8 cellular contexts compared by ENCODE assay signal in genomic region chr17:41966453-41967140, GRCh38. TPM values are rescaled to one million over a fixed set of nuclear protein-coding genes. Genes with fewer than 3 reads are reported as not detected.
DNase-seq lines count a peak whose midpoint lies in the region; ATAC-seq and TF ChIP-seq lines count a peak whose summit lies in the region.

TSS of gene CNP (plus strand) at chr17:41966795. CDS start at chr17:41966885, 90 bp downstream.

- no peaks in the 10 kb centered on the region for H3K9me2 ChIP-seq in PC-9 (ENCODE audit: insufficient read depth)

- no peaks in the 10 kb centered on the region for H4K20me1 ChIP-seq in PC-9 (ENCODE audit: insufficient read depth)

- TF ChIP-seq RAD21 in Ishikawa (IDR thresholded peaks at IDR 0.05; ENCODE audit: low read depth): no peak

- no peaks in the 10 kb centered on the region for H3K9me3 ChIP-seq in PC-9 (ENCODE audit: insufficient read depth, low read depth)
- H3K9me3 ChIP-seq in mucosa of stomach (ENCODE audit: control insufficient read depth, low read length): no peaks in the 10 kb centered on the region

- intact Hi-C loops in PC-9 (cut with micrococcal nuclease; ENCODE audit: unreplicated experiment): loop anchor here (5.0 kb wide), 1 partner anchor 551 kb away; no protein-coding TSS in a partner anchor

- H3K4me1 ChIP-seq in PC-9 (replicated peaks; ENCODE audit: insufficient read depth) (peaks cover 11% of the 10 kb centered on the region), mucosa of stomach (ENCODE audit: control insufficient read depth, insufficient read depth, low read length) (peaks cover 24% of the 10 kb centered on the region)

- H2AFZ ChIP-seq in PC-9: peak within 1 kb of the TSS; percentile 93

- H3F3A ChIP-seq in PC-9 (ENCODE audit: insufficient read depth, low read depth): peaks cover 28% of the 10 kb centered on the region

- peak within 1 kb of the TSS; percentile 99 for H3K4me2 ChIP-seq in PC-9

- TF ChIP-seq CTCF in PC-9 (conservative IDR thresholded peaks at IDR 0.05): no peak

- H3K4me3 ChIP-seq in PC-9: peak within 1 kb of the TSS; percentile 78
- peak within 1 kb of the TSS; percentile 32 for H3K4me3 ChIP-seq in mucosa of stomach (ENCODE audit: low read length)

- H3K27me3 ChIP-seq in PC-9 (ENCODE audit: insufficient read depth, low read depth) (no peaks in the 10 kb centered on the region), mucosa of stomach (ENCODE audit: control insufficient read depth, insufficient read depth, low read length) (no peaks in the 10 kb centered on the region)

- H3K79me2 ChIP-seq in PC-9 (ENCODE audit: low read depth): peaks cover 13% of the 10 kb centered on the region

- H3K27ac ChIP-seq in PC-9: peak within 1 kb of the TSS; percentile 93

- H3K36me3 ChIP-seq in PC-9 (ENCODE audit: low read depth) (peaks cover 2% of the 10 kb centered on the region; the same call in 1 of the 2 replicates), mucosa of stomach (ENCODE audit: control insufficient read depth, insufficient read depth, low read length) (no peaks in the 10 kb centered on the region)

- peak; percentile 63 for ATAC-seq in GM21447 (IDR thresholded peaks at IDR 0.05; ENCODE audit: unreplicated experiment)

- CTCF ChIA-PET in PC-9 (lab: Charles Lee): interaction anchor here (1.0 to 1.6 kb wide), 2 partner anchors 51 to 53 kb away, joined by 4 to 7 read pairs; partner anchors contain the start of genes DNAJC7 and NKIRAS2

- BruUV-seq in PC-9 (replicated peaks; lab: Mats Ljungman, UMichigan): no TSS peak

- peak; percentile 34 for TF ChIP-seq EP300 in Ishikawa (IDR thresholded peaks at IDR 0.05; ENCODE audit: borderline replicate concordance)

- DNase-seq in COLO668 (lab: John Stamatoyannopoulos, UW; ENCODE audit: unreplicated experiment) (peak; percentile 93), PC-9 (peak; percentile 69 to 90), activated T-cell treated with anti-CD3 and anti-CD28 coated beads for 48 hours (ENCODE audit: low read depth) (peak; percentile 94), erythroblast (lab: John Stamatoyannopoulos, UW) (peak; percentile 95)
- DNase-seq in stimulated activated CD8-positive, alpha-beta memory T cell treated with anti-CD3 and anti-CD28 coated beads, Interleukin-4, amount 100 ng/mL, for 48 hours: peak; percentile 95

- TF ChIP-seq POLR2A in erythroblast (IDR thresholded peaks at IDR 0.05; ENCODE audit: low read length): peak; percentile 58

- POLR2A ChIA-PET in PC-9 (lab: Charles Lee; ENCODE audit: unreplicated experiment): interaction anchor here (0.6 to 1.0 kb wide), 3 partner anchors 45 to 431 kb away, joined by 3 to 35 read pairs (median 4); partner anchors contain the start of gene DNAJC7

- H3K9ac ChIP-seq in mucosa of stomach (ENCODE audit: low read length): peak within 1 kb of the TSS; percentile 88

TF ChIP-seq in Ishikawa, 13 proteins besides CTCF, POLR2A, EP300 and RAD21:
- TF ChIP-seq USF1 (IDR thresholded peaks at IDR 0.05) (no peak), ZBTB7A (IDR thresholded peaks at IDR 0.05; ENCODE audit: low read depth) (peak; percentile 46; the same call in 1 of the 2 replicates), EGR1 (IDR thresholded peaks at IDR 0.05) (no peak), TAF1 (IDR thresholded peaks at IDR 0.05; ENCODE audit: low read depth) (peak; percentile 85; the same call in 1 of the 2 replicates), FOXM1 (IDR thresholded peaks at IDR 0.05; ENCODE audit: borderline replicate concordance, low read depth) (no peak), MAX (IDR thresholded peaks at IDR 0.05) (peak; percentile 87), YY1 (IDR thresholded peaks at IDR 0.05; ENCODE audit: low read depth) (peak; percentile 70; the same call in 1 of the 2 replicates), CREB1 (IDR thresholded peaks at IDR 0.05; ENCODE audit: low read depth) (no peak), TCF12 (IDR thresholded peaks at IDR 0.05; ENCODE audit: low read depth) (peak; percentile 39; the same call in 1 of the 2 replicates), REST (IDR thresholded peaks at IDR 0.05; ENCODE audit: low read depth) (no peak), CEBPB (IDR thresholded peaks at IDR 0.05) (no peak)

RNA-seq across cellular contexts. Expression of gene CNP, which starts in this region (rescaled TPM):
- total RNA-seq in PC-9 (2021): 60.6 and 64.7 TPM in 2 replicates

Comparison
In these comparisons a context has a peak if more than half of its experiments do, and no peak if none do; other contexts are left out.
1. Peak in every context shown above with its lines: DNase-seq, ATAC-seq, H3K4me3 ChIP-seq and H3K27ac ChIP-seq.